In the genomic region with DNA sequence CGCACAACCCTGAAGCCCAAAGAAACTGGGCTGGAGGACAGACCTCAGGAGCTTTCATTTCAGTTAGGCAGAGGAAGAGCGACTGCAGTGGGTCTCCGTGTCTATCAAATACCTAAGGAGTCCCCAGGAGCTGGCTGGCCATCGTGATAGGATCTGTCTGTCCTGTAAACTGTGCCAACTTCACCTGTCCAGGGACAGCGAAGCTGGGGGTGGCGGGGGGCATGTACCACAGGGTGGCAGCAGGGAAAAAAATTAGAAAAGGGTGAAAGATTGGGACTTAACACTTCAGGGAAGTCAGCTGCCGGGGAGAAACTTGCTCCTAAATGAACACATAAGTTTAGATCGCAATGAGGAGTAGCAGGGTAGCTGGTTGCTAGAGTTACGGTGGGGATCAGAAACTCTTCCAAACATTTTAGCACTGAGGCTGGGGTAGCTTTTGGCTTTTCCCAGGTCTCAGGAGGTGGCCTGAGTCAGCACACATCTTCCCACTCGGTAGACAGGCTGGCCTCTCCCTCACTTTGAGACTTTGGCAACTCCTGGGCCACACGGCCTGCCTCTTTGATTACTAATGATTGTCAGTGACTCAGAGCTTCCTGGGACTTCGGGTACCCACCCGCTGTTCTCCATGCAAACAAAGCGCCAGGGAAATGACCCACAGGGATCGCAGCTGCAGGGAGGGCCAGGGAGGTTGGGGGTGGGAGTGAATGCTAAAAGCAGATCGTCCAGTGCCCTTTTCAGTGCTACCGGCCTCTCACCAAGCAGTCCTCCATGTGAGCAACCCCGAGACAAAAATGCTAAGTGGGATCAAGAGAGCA, we compare ENCODE assay signal across 8 cellular contexts. TPM values are rescaled to one million over a fixed set of nuclear protein-coding genes. Genes with fewer than 3 reads are reported as not detected.
DNase-seq lines count a peak whose midpoint lies in the region; ATAC-seq and TF ChIP-seq lines count a peak whose summit lies in the region.

No MANE protein-coding gene starts in this region.

- H3K4me3 Mint-ChIP-seq in progenitor cell of endocrine pancreas (ENCODE audit: low read depth), result peak overlapping the region; percentile 85

- no peaks in the 10 kb centered on the region for H3K27me3 Mint-ChIP-seq in progenitor cell of endocrine pancreas

- H3K9me3 Mint-ChIP-seq in progenitor cell of endocrine pancreas (ENCODE audit: low read depth), result no peaks in the 10 kb centered on the region

- TF ChIP-seq CTCF in progenitor cell of endocrine pancreas (IDR thresholded peaks at IDR 0.05; ENCODE audit: unreplicated experiment), result no peak

- peak; percentile 38 for DNase-seq in NCI-H2227 (lab: John Stamatoyannopoulos, UW; ENCODE audit: unreplicated experiment)
- DNase-seq in NCI-H2227 treated with DMSO at 0.1 percent for 48 hours (lab: John Stamatoyannopoulos, UW), result no peak
- peak; percentile 57 for DNase-seq in NCI-H748 (lab: John Stamatoyannopoulos, UW; ENCODE audit: unreplicated experiment)
- peak in 49 of 56 donors; percentile 27 to 83 (median 58) for DNase-seq in amygdala (lab: John Stamatoyannopoulos, UW)
- peak; percentile 88 for DNase-seq in hepatic stellate cell (ENCODE audit: low spot score)
- DNase-seq in progenitor cell of endocrine pancreas (ENCODE audit: low spot score, unreplicated experiment), result no peak
- no peak for DNase-seq in NOMO-1 treated with dmso at 0.1 percent for 144 hours (lab: John Stamatoyannopoulos, UW; ENCODE audit: unreplicated experiment)

- peaks cover 2% of the 10 kb centered on the region for H3K36me3 Mint-ChIP-seq in progenitor cell of endocrine pancreas (ENCODE audit: insufficient read depth)

- H3K4me1 Mint-ChIP-seq in progenitor cell of endocrine pancreas (ENCODE audit: low read depth), result peaks cover 53% of the 10 kb centered on the region

- peak overlapping the region; percentile 97 for H3K27ac Mint-ChIP-seq in progenitor cell of endocrine pancreas

- ATAC-seq in GM21717 (IDR thresholded peaks at IDR 0.05; ENCODE audit: unreplicated experiment), result no peak

RNA-seq across cellular contexts. Expression of a gene that starts 2.9 kb away (rescaled TPM):
- total RNA-seq in progenitor cell of endocrine pancreas, result 12.6 and 16.6 TPM in 2 replicates

RNA-seq across cellular contexts. Expression of a gene that starts 25.9 kb away (rescaled TPM):
- 13.2 and 13.7 TPM in 2 replicates for total RNA-seq in progenitor cell of endocrine pancreas

RNA-seq across cellular contexts. Expression of a gene that starts 35.5 kb away (rescaled TPM):
- 32.5 and 35.8 TPM in 2 replicates for total RNA-seq in progenitor cell of endocrine pancreas

RNA-seq across cellular contexts. Expression of a gene that starts 49.1 kb away (rescaled TPM):
- total RNA-seq in progenitor cell of endocrine pancreas, result not detected in 2 replicates

Comparison
In these comparisons a context has a peak if more than half of its experiments do, and no peak if none do; other contexts are left out.
1. DNase-seq: peak in NCI-H2227 (single experiment), NCI-H748 (single experiment), amygdala (49 of 56) and hepatic stellate cell (single experiment); none in NCI-H2227 treated with DMSO at 0.1 percent for 48 hours (single experiment), progenitor cell of endocrine pancreas (single experiment) and NOMO-1 treated with dmso at 0.1 percent for 144 hours (single experiment).